Comparison of ENCODE assay signal across 27 cellular contexts in genomic region chr11:115220423-115220822, GRCh38.
"Had no signal": no experiment of that assay in that cellular context is flagged by ENCODE, and none has a peak within 500 bp of the region (broad histone marks: within the 10 kb centered on the region; RNA-seq: fewer than 3 reads in every experiment).

No MANE protein-coding gene starts in this region.

- H3K79me2 ChIP-seq: parathyroid adenoma had no signal

- H3K36me3 Mint-ChIP-seq: activated naive CD8-positive, alpha-beta T cell treated with anti-CD3 and anti-CD28 coated beads, Interleukin-2, amount 10 ng/mL, durations not matched to agents 7 days and 5 days; naive B cell had no signal

- H3K36me3 ChIP-seq: breast epithelium, esophagus squamous epithelium, gastroesophageal sphincter, spleen, vagina had no signal

- H3K27me3 Mint-ChIP-seq: activated naive CD8-positive, alpha-beta T cell treated with anti-CD3 and anti-CD28 coated beads, Interleukin-2, amount 10 ng/mL, durations not matched to agents 7 days and 5 days; memory B cell had no signal

- H3K9me3 ChIP-seq: breast epithelium, esophagus squamous epithelium, gastroesophageal sphincter, spleen, testis, vagina had no signal

- H3K4me1 Mint-ChIP-seq: naive B cell had no signal

- H3K9me3 Mint-ChIP-seq: activated naive CD4-positive, alpha-beta T cell treated with anti-CD3 and anti-CD28 coated beads for 36 hours; endodermal cell; naive B cell had no signal

- H3K4me3 ChIP-seq: breast epithelium, coronary artery, esophagus squamous epithelium, gastroesophageal sphincter, spleen, testis, vagina had no signal

- DNase-seq: activated CD4-positive, alpha-beta memory T cell treated with anti-CD3 and anti-CD28 coated beads, Interleukin-2, amount 10 ng/mL, durations not matched to agents 7 days and 5 days; activated CD4-positive, alpha-beta T cell treated with anti-CD3 and anti-CD28 coated beads for 4 hours; activated CD4-positive, CD25-positive, alpha-beta regulatory T cell; activated effector memory CD4-positive, alpha-beta T cell treated with Interleukin-2 at 50 U/mL for 16 hours; activated naive CD4-positive, alpha-beta T cell treated with anti-CD3 and anti-CD28 coated beads for 36 hours; activated naive CD8-positive, alpha-beta T cell treated with anti-CD3 and anti-CD28 coated beads, Interleukin-2, amount 10 ng/mL, durations not matched to agents 7 days and 5 days; activated T-cell treated with anti-CD3 and anti-CD28 coated beads, Interleukin-2, amount 50 U/mL, for 72 hours; amniotic stem cell; cerebellar nuclear complex; endodermal cell; esophagus squamous epithelium; head of caudate nucleus; hypothalamus; naive B cell; nucleus accumbens; spleen; stimulated activated CD4-positive, alpha-beta T cell treated with anti-CD3 and anti-CD28 coated beads, Interleukin-4, amount 100 ng/mL, for 1 hour; stimulated activated naive CD4-positive, alpha-beta T cell; testis; trophoblast cell had no signal

- H3K27ac ChIP-seq: breast epithelium, coronary artery, esophagus squamous epithelium, gastroesophageal sphincter, parathyroid adenoma, testis, vagina had no signal

- H3K27ac Mint-ChIP-seq: activated CD4-positive, alpha-beta memory T cell treated with anti-CD3 and anti-CD28 coated beads, Interleukin-2, amount 10 ng/mL, durations not matched to agents 7 days and 5 days; activated naive CD4-positive, alpha-beta T cell treated with anti-CD3 and anti-CD28 coated beads for 36 hours; activated naive CD8-positive, alpha-beta T cell treated with anti-CD3 and anti-CD28 coated beads, Interleukin-2, amount 10 ng/mL, durations not matched to agents 7 days and 5 days; activated T-cell treated with anti-CD3 and anti-CD28 coated beads, Interleukin-2, amount 50 U/mL, for 72 hours; endodermal cell; memory B cell; naive B cell had no signal

- H2AFZ ChIP-seq: parathyroid adenoma had no signal

- H3K4me1 ChIP-seq: breast epithelium, esophagus squamous epithelium, parathyroid adenoma, testis, vagina had no signal

- ATAC-seq: activated T-cell treated with anti-CD3 and anti-CD28 coated beads, Interleukin-2, amount 50 U/mL, for 72 hours; gastroesophageal sphincter; sciatic nerve had no signal

- H3K4me3 Mint-ChIP-seq: activated CD4-positive, alpha-beta memory T cell treated with anti-CD3 and anti-CD28 coated beads, Interleukin-2, amount 10 ng/mL, durations not matched to agents 7 days and 5 days; activated naive CD4-positive, alpha-beta T cell treated with anti-CD3 and anti-CD28 coated beads for 36 hours; activated naive CD8-positive, alpha-beta T cell treated with anti-CD3 and anti-CD28 coated beads, Interleukin-2, amount 10 ng/mL, durations not matched to agents 7 days and 5 days; endodermal cell; memory B cell; naive B cell had no signal

- H3K27me3 ChIP-seq: breast epithelium, esophagus squamous epithelium, gastroesophageal sphincter, spleen, testis, vagina had no signal
